ENCODE assay signal across 19 cellular contexts in the genomic region with DNA sequence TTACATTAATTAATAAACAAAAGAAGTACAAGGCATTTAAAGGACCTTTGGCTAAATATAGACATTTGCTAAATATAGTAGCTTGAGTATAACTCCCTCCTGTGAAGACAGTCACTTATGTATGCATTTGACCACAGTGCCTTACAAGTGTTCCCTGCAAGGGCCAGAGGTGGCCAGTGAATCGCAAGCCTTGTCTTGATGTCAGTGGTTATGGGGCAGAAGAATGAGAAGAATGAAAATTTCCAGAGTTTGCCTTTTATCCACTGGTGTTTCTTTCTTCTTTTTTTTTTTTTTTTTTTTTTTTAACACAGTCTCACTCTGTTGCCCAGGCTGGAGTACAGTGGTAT. TPM values are rescaled to one million over a fixed set of nuclear protein-coding genes. Genes with fewer than 3 reads are reported as not detected.
A peak's percentile ranks its signal among the peaks of the same experiment; 100 is the strongest.
DNase-seq lines count a peak whose midpoint lies in the region; ATAC-seq and TF ChIP-seq lines count a peak whose summit lies in the region.
"Had no signal": no experiment of that assay in that cellular context is flagged by ENCODE, and none has a peak within 500 bp of the region (broad histone marks: within the 10 kb centered on the region; RNA-seq: fewer than 3 reads in every experiment).

No MANE protein-coding gene starts in this region.

- TF ChIP-seq POLR2A in gastrocnemius medialis (IDR thresholded peaks at IDR 0.05) (no peak), prostate gland (IDR thresholded peaks at IDR 0.05) (no peak)

- ATAC-seq in GM23338 (no peak), gastrocnemius medialis (peak; percentile 19 to 30), HG02852 (IDR thresholded peaks at IDR 0.05; ENCODE audit: unreplicated experiment) (no peak)
- ATAC-seq: HCT116 had no signal

- H3K4me3 ChIP-seq in GM23338, result no peak overlapping the region
- H3K4me3 ChIP-seq in WI38 (ENCODE audit: low read depth, low read length), result peak overlapping the region; percentile 79
- H3K4me3 ChIP-seq in right atrium auricular region, result peak overlapping the region in 1 of 2 donors; percentile 75
- no peak overlapping the region for H3K4me3 ChIP-seq in gastrocnemius medialis
- no peak overlapping the region for H3K4me3 ChIP-seq in prostate gland

- H3K4me3 Mint-ChIP-seq in GM23338, result 0 out of 3 replicates have a peak overlapping the region, but pooled peaks have one; percentile 17
- H3K4me3 Mint-ChIP-seq in CD14-positive monocyte, result peak overlapping the region in 1 of 2 donors; percentile 30

- H3K4me1 ChIP-seq in GM23338 (ENCODE audit: insufficient read depth), result peaks cover 12% of the 10 kb centered on the region
- peaks cover 0 to 71% of the 10 kb centered on the region in 2 donors for H3K4me1 ChIP-seq in right atrium auricular region
- peaks cover 56 to 70% of the 10 kb centered on the region in 2 donors for H3K4me1 ChIP-seq in gastrocnemius medialis
- peaks cover 9% of the 10 kb centered on the region for H3K4me1 ChIP-seq in prostate gland (replicated peaks)

- no peak overlapping the region for H2AFZ ChIP-seq in GM23338

- H3F3A ChIP-seq in GM23338 (replicated peaks; ENCODE audit: low read depth), result no peaks in the 10 kb centered on the region; the same call in 1 of the 2 replicates

- no peak overlapping the region for H3K27ac ChIP-seq in GM23338 (ENCODE audit: low read depth)
- peak overlapping the region; percentile 89 to 91 for H3K27ac ChIP-seq in right atrium auricular region
- peak overlapping the region; percentile 84 to 88 (median 86) for H3K27ac ChIP-seq in gastrocnemius medialis
- no peak overlapping the region for H3K27ac ChIP-seq in prostate gland
- H3K27ac ChIP-seq: spleen had no signal

- WGBS in prostate gland, result 96% methylated on average over 1 of the region's 1 CpG

- H3K36me3 Mint-ChIP-seq in GM23338 (ENCODE audit: low read depth), result peaks cover 28% of the 10 kb centered on the region
- H3K36me3 Mint-ChIP-seq in CD14-positive monocyte, result peaks cover 21 to 35% of the 10 kb centered on the region in 2 donors
- H3K36me3 Mint-ChIP-seq: activated CD4-positive, alpha-beta memory T cell treated with anti-CD3 and anti-CD28 coated beads for 36 hours had no signal

- H4K20me1 ChIP-seq in GM23338 (replicated peaks; ENCODE audit: insufficient read depth), result no peaks in the 10 kb centered on the region; the same call in 1 of the 2 replicates

- H3K79me2 ChIP-seq in GM23338 (replicated peaks; ENCODE audit: insufficient read depth), result peaks cover 19% of the 10 kb centered on the region

- H3K9me3 ChIP-seq in right atrium auricular region (no peaks in the 10 kb centered on the region), gastrocnemius medialis (no peaks in the 10 kb centered on the region), prostate gland (no peaks in the 10 kb centered on the region)
- H3K9me3 ChIP-seq: spleen, vagina had no signal

- TF ChIP-seq CTCF in GM23338 (conservative IDR thresholded peaks at IDR 0.05; ENCODE audit: low read depth in 2 of 2), result no peak
- no peak for TF ChIP-seq CTCF in WI38 (IDR thresholded peaks at IDR 0.05; ENCODE audit: low read depth, low read length)
- TF ChIP-seq CTCF in right atrium auricular region (IDR thresholded peaks at IDR 0.05), result no peak
- TF ChIP-seq CTCF in gastrocnemius medialis (IDR thresholded peaks at IDR 0.05 in 4 of 5, conservative IDR thresholded peaks at IDR 0.05 in 1 of 5), result no peak
- no peak for TF ChIP-seq CTCF in CD14-positive monocyte (IDR thresholded peaks at IDR 0.05)
- no peak for TF ChIP-seq CTCF in prostate gland (IDR thresholded peaks at IDR 0.05)

- DNase-seq in GM23338 (ENCODE audit: low spot score) (no peak), right atrium auricular region (ENCODE audit: low spot score) (no peak), gastrocnemius medialis (no peak), CD14-positive monocyte (ENCODE audit: low spot score) (no peak), prostate gland (ENCODE audit: low spot score) (no peak)
- DNase-seq: activated CD4-positive, alpha-beta memory T cell treated with anti-CD3 and anti-CD28 coated beads for 36 hours; activated T-cell treated with anti-CD3 and anti-CD28 coated beads, Interleukin-2, amount 50 U/mL, for 72 hours; C1 segment of cervical spinal cord; cerebellar nuclear complex; hippocampal formation; KBM-7; NCI-H1092 treated with DMSO at 0.1 percent for 48 hours; NCI-H2171 treated with DMSO at 0.1 percent for 48 hours; spleen; stimulated activated naive CD8-positive, alpha-beta T cell treated with anti-CD3 and anti-CD28 coated beads, Interleukin-15, Interleukin-2, amounts not matched to agents 100 U/mL and 50 U/mL, for 24 hours had no signal

- in situ Hi-C loops in gastrocnemius medialis (cut with MboI; ENCODE audit: low sequenced_read_pairs in 4 of 4), result no loop called here

- intact Hi-C loops in gastrocnemius medialis (cut with DNase I; ENCODE audit: low total_unique reads) (loop anchor here (1.0 kb wide), 1 partner anchor 8 kb away; no protein-coding TSS in a partner anchor), CD14-positive monocyte (cut with micrococcal nuclease) (loop anchor here in 1 of 2 donors (5.0 kb wide), 1 partner anchor 33 kb away; no protein-coding TSS in a partner anchor), prostate gland (cut with DNase I) (no loop called here)

- no peaks in the 10 kb centered on the region; the same call in 1 of the 3 replicates for H3K9me3 Mint-ChIP-seq in GM23338
- peaks cover 0 to 7% (median 1%) of the 10 kb centered on the region in 7 donors for H3K9me3 Mint-ChIP-seq in CD14-positive monocyte
- H3K9me3 Mint-ChIP-seq: activated CD4-positive, alpha-beta memory T cell treated with anti-CD3 and anti-CD28 coated beads for 36 hours; activated T-cell treated with anti-CD3 and anti-CD28 coated beads, Interleukin-2, amount 50 U/mL, for 72 hours had no signal

- H3K27me3 Mint-ChIP-seq in GM23338 (ENCODE audit: insufficient read depth, low read depth, poor library complexity), result peaks cover 28% of the 10 kb centered on the region
- H3K27me3 Mint-ChIP-seq in CD14-positive monocyte (ENCODE audit: low read depth in 3 of 3), result peaks cover 24 to 53% (median 36%) of the 10 kb centered on the region in 3 donors

- H3K4me1 Mint-ChIP-seq in GM23338 (peaks cover 29% of the 10 kb centered on the region), CD14-positive monocyte (peaks cover 49% of the 10 kb centered on the region)

- no peak overlapping the region for H3K27ac Mint-ChIP-seq in GM23338
- H3K27ac Mint-ChIP-seq in CD14-positive monocyte, result no peak overlapping the region
- H3K27ac Mint-ChIP-seq: activated CD4-positive, alpha-beta memory T cell treated with anti-CD3 and anti-CD28 coated beads for 36 hours; activated T-cell treated with anti-CD3 and anti-CD28 coated beads, Interleukin-2, amount 50 U/mL, for 72 hours had no signal

- H3K9me2 ChIP-seq in GM23338 (ENCODE audit: insufficient read depth), result no peaks in the 10 kb centered on the region; the same call in none of the 2 replicates

- H3K4me2 ChIP-seq in GM23338, result 0 out of 2 replicates have a peak overlapping the region, but pooled peaks have one; percentile 95

- peaks cover 40% of the 10 kb centered on the region for H3K27me3 ChIP-seq in GM23338 (ENCODE audit: insufficient read depth)
- H3K27me3 ChIP-seq in right atrium auricular region, result no peaks in the 10 kb centered on the region
- no peaks in the 10 kb centered on the region for H3K27me3 ChIP-seq in gastrocnemius medialis
- no peaks in the 10 kb centered on the region for H3K27me3 ChIP-seq in prostate gland (replicated peaks; ENCODE audit: insufficient read depth)
- H3K27me3 ChIP-seq: vagina had no signal

- 0 out of 2 replicates have a peak, but pooled peaks cover 3% of the 10 kb centered on the region for H3K36me3 ChIP-seq in GM23338 (ENCODE audit: insufficient read depth)
- no peaks in the 10 kb centered on the region for H3K36me3 ChIP-seq in right atrium auricular region
- no peaks in the 10 kb centered on the region for H3K36me3 ChIP-seq in gastrocnemius medialis
- no peaks in the 10 kb centered on the region for H3K36me3 ChIP-seq in prostate gland
- H3K36me3 ChIP-seq: vagina had no signal

TF ChIP-seq in GM23338, 12 proteins besides CTCF, POLR2A, EP300 and RAD21:
- no peak for TF ChIP-seq ETS1 (IDR thresholded peaks at IDR 0.05)

RNA-seq across cellular contexts. Expression of gene LRRFIP1, which starts 1.8 kb away (rescaled TPM):
- 57.4 and 59.6 TPM in 2 replicates for total RNA-seq in GM23338 (2014; rRNA removed; shearing (Covaris generic))
- 160 and 178 TPM in 2 replicates for polyA plus RNA-seq in GM23338 (2016; fragmentation: Nextera tagmentation; extraction: Ambion mirVana)
- 10 to 100 TPM; 71.2 to 88.5 TPM for total RNA-seq in right atrium auricular region
- total RNA-seq in gastrocnemius medialis, result 10 to 100 TPM; 37.9 to 74.1 (median 54.0) TPM
- polyA plus RNA-seq in CD14-positive monocyte, result 10 to 100 TPM; 67.3 to 98.3 TPM
- 10 to 100 TPM; 66.1 to 73.1 TPM for total RNA-seq in prostate gland

RNA-seq across cellular contexts. Expression of gene RAB17, which starts 38.6 kb away (rescaled TPM):
- total RNA-seq in GM23338 (2014; rRNA removed; shearing (Covaris generic)), result 21.4 and 26.9 TPM in 2 replicates
- polyA plus RNA-seq in GM23338 (2016; fragmentation: Nextera tagmentation; extraction: Ambion mirVana) (17.4 and 22.4 TPM in 2 replicates), CD14-positive monocyte (under 1 TPM in 1 of 2 donors, not detected in 1; 0.13 TPM)
- total RNA-seq in right atrium auricular region (1 to 10 TPM; 1.0 to 4.5 TPM), gastrocnemius medialis (1 to 10 TPM in 1 of 4 donors, under 1 TPM in 1, not detected in 2; 0.42 to 1.3 TPM), prostate gland (10 to 100 TPM; 12.6 to 13.6 TPM)
- total RNA-seq: activated CD4-positive, alpha-beta memory T cell treated with anti-CD3 and anti-CD28 coated beads for 36 hours; vagina had no signal

Comparison
In these comparisons a context has a peak if more than half of its experiments do, and no peak if none do; other contexts are left out.
1. ATAC-seq: peak in gastrocnemius medialis (2 of 2); none in GM23338 (single experiment) and HG02852 (single experiment).
2. H3K27ac ChIP-seq: peak in right atrium auricular region (2 of 2) and gastrocnemius medialis (4 of 4); none in GM23338 (single experiment) and prostate gland (0 of 2).